In genomic region chr2:127648321-127648720, GRCh38 we compare ENCODE assay signal across 28 cellular contexts. TPM values are rescaled to one million over a fixed set of nuclear protein-coding genes. Genes with fewer than 3 reads are reported as not detected.
DNase-seq lines count a peak whose midpoint lies in the region; ATAC-seq, FAIRE-seq and TF ChIP-seq lines count a peak whose summit lies in the region.
"Had no signal": no experiment of that assay in that cellular context is flagged by ENCODE, and none has a peak within 500 bp of the region (broad histone marks: within the 10 kb centered on the region; RNA-seq: fewer than 3 reads in every experiment).

No MANE protein-coding gene starts in this region.

- no peak overlapping the region for H3K56ac ChIP-seq in H1 (replicated peaks; ENCODE audit: insufficient read length, low read depth, low read length)

- H2BK5ac ChIP-seq in H1 (ENCODE audit: low read depth, low read length): no peak overlapping the region
- H2BK5ac ChIP-seq in neuronal stem cell (ENCODE audit: low read length): no peak overlapping the region

- H2AFZ ChIP-seq in H1 (ENCODE audit: low read length) (no peak overlapping the region), neuronal stem cell (ENCODE audit: low read length) (no peak overlapping the region), smooth muscle cell (ENCODE audit: low read depth) (no peak overlapping the region)
- H2AFZ ChIP-seq: PC-9 had no signal

- H2BK15ac ChIP-seq in H1 (ENCODE audit: low read length): peak overlapping the region; percentile 65; the same call in 1 of the 2 replicates
- no peak overlapping the region for H2BK15ac ChIP-seq in neuronal stem cell (ENCODE audit: low read length)

- TF ChIP-seq EP300 in H1 (IDR thresholded peaks at IDR 0.05; ENCODE audit: borderline replicate concordance in 1 of 2, low read depth in 2 of 2, low read length in 2 of 2) (no peak), upper lobe of left lung (IDR thresholded peaks at IDR 0.05) (no peak)

- H3K18ac ChIP-seq in H1 (ENCODE audit: extremely low read depth, low read length) (no peak overlapping the region), neuronal stem cell (ENCODE audit: low read length) (peak overlapping the region; percentile 53)

- H3K36me3 Mint-ChIP-seq in activated CD4-positive, alpha-beta T cell treated with anti-CD3 and anti-CD28 coated beads, Interleukin-2, amount 10 ng/mL, durations not matched to agents 7 days and 5 days (ENCODE audit: low read depth): no peaks in the 10 kb centered on the region

- no peak for TF ChIP-seq CTCF in H1 (IDR thresholded peaks at IDR 0.05; ENCODE audit: control extremely low read depth in 1 of 3, insufficient read depth in 1 of 3, low read depth in 1 of 3, low read length in 3 of 3)
- TF ChIP-seq CTCF in upper lobe of left lung (IDR thresholded peaks at IDR 0.05): no peak
- TF ChIP-seq CTCF in smooth muscle cell (IDR thresholded peaks at IDR 0.05; ENCODE audit: borderline replicate concordance, insufficient read depth, poor library complexity, severe bottlenecking): no peak

- POLR2A ChIA-PET in activated CD4-positive, alpha-beta T cell treated with anti-CD3 and anti-CD28 coated beads, Interleukin-2, amount 10 ng/mL, durations not matched to agents 7 days and 5 days (lab: Charles Lee): no interaction called here
- POLR2A ChIA-PET in H1 (lab: Charles Lee; ENCODE audit: partially characterized antibody): interaction anchor here (0.9 to 1.6 kb wide), 2 partner anchors 27 to 53 kb away, joined by 3 to 4 read pairs; partner anchors contain the start of gene SFT2D3

- H3K4me3 Mint-ChIP-seq in activated CD4-positive, alpha-beta T cell treated with anti-CD3 and anti-CD28 coated beads, Interleukin-2, amount 10 ng/mL, durations not matched to agents 7 days and 5 days: no peak overlapping the region
- H3K4me3 Mint-ChIP-seq: T-helper 2 cell treated with Interferon-gamma antibody and Interleukin-4, amounts not matched to agents 5 μg/mL and 100 μg/mL, for 36 hours had no signal

- H3K27ac ChIP-seq in H1 (ENCODE audit: low read depth, low read length): no peak overlapping the region
- H3K27ac ChIP-seq in neuronal stem cell (replicated peaks; ENCODE audit: low read length): no peak overlapping the region
- H3K27ac ChIP-seq in upper lobe of left lung: peak overlapping the region; percentile 63 to 83 (median 70)
- no peak overlapping the region for H3K27ac ChIP-seq in smooth muscle cell (ENCODE audit: low read depth)
- H3K27ac ChIP-seq: 22Rv1, PC-9, SJSA1 had no signal

- H3K4me1 Mint-ChIP-seq in activated CD4-positive, alpha-beta T cell treated with anti-CD3 and anti-CD28 coated beads, Interleukin-2, amount 10 ng/mL, durations not matched to agents 7 days and 5 days: peaks cover 27% of the 10 kb centered on the region

- no peaks in the 10 kb centered on the region for H3K23me2 ChIP-seq in H1 (ENCODE audit: low read depth, low read length)

- DNase-seq in activated CD4-positive, alpha-beta T cell treated with anti-CD3 and anti-CD28 coated beads, Interleukin-2, amount 10 ng/mL, durations not matched to agents 7 days and 5 days: no peak
- DNase-seq in activated CD4-positive, alpha-beta T cell treated with anti-CD3 and anti-CD28 coated beads for 1 hour: no peak
- DNase-seq in H1 (ENCODE audit: low read depth in 1 of 2, low spot score in 2 of 2): no peak
- no peak for DNase-seq in neuronal stem cell (ENCODE audit: low spot score)
- DNase-seq in upper lobe of left lung: no peak
- DNase-seq in smooth muscle cell (lab: John Stamatoyannopoulos, UW; ENCODE audit: unreplicated experiment): no peak
- no peak for DNase-seq in NCI-H2196 (lab: John Stamatoyannopoulos, UW; ENCODE audit: unreplicated experiment)
- no peak for DNase-seq in retina
- DNase-seq: BE2C; DMS 273 treated with DMSO at 0.1 percent for 48 hours; effector CD8-positive, alpha-beta T cell; GDM1; head of caudate nucleus; Karpas-422; mammary epithelial cell; NCI-H1105; PC-9; stimulated activated naive CD4-positive, alpha-beta T cell treated with Interleukin-2 at 50 U/mL for 16 hours had no signal

- H4K91ac ChIP-seq in H1 (replicated peaks; ENCODE audit: insufficient read length, low read length) (no peak overlapping the region), neuronal stem cell (ENCODE audit: low read depth, low read length, poor library complexity) (peak overlapping the region; percentile 86)

- H3K4me1 ChIP-seq in H1 (replicated peaks in 1 of 4; ENCODE audit: control insufficient read depth in 3 of 4, insufficient read depth in 4 of 4, low read length in 3 of 4) (peaks cover 0 to 5% (median under 1%) of the 10 kb centered on the region in 4 experiments; a peak in 2 of 7 replicates), neuronal stem cell (ENCODE audit: control insufficient read depth in 2 of 2, insufficient read depth in 1 of 2, low read depth in 1 of 2, low read length in 2 of 2) (peaks cover 13 to 14% of the 10 kb centered on the region in 2 donors), upper lobe of left lung (peaks cover 32 to 64% (median 51%) of the 10 kb centered on the region in 4 donors), smooth muscle cell (ENCODE audit: low read depth) (no peaks in the 10 kb centered on the region)

- no peak overlapping the region for H2AK5ac ChIP-seq in H1 (ENCODE audit: low read depth, low read length)
- H2AK5ac ChIP-seq in neuronal stem cell (ENCODE audit: low read depth, low read length): peak overlapping the region; percentile 1

- no peak overlapping the region for H3K23ac ChIP-seq in H1 (ENCODE audit: insufficient read length)
- no peak overlapping the region for H3K23ac ChIP-seq in neuronal stem cell (ENCODE audit: low read depth, low read length, poor library complexity)

- no peaks in the 10 kb centered on the region for H3K27me3 Mint-ChIP-seq in activated CD4-positive, alpha-beta T cell treated with anti-CD3 and anti-CD28 coated beads, Interleukin-2, amount 10 ng/mL, durations not matched to agents 7 days and 5 days

- H3K14ac ChIP-seq in H1 (ENCODE audit: insufficient read length) (no peak overlapping the region), neuronal stem cell (ENCODE audit: low read length) (no peak overlapping the region)

- WGBS in H1 (ENCODE audit: extremely low coverage in 1 of 2, insufficient coverage in 1 of 2, insufficient read length in 1 of 2, insufficient replicate concordance in 2 of 2, low coverage in 1 of 2, low lambda C conversion rate in 2 of 2, missing lambda C conversion rate in 1 of 2), 2 experiments: 90% methylated on average over 6 of the region's 6 CpGs; no CpG with 5 or more reads in 1 of the 2 experiments
- no CpG with 5 or more reads among the region's 6 CpGs for WGBS in neuronal stem cell (ENCODE audit: extremely low coverage in 2 of 2, insufficient read length in 2 of 2, insufficient replicate concordance in 1 of 2), 2 donors
- WGBS in upper lobe of left lung, 2 donors: 86 to 90% methylated on average over 4 to 6 of the region's 6 CpGs
- 81% methylated on average over 6 of the region's 6 CpGs for WGBS in smooth muscle cell (ENCODE audit: low lambda C conversion rate)

- H2BK20ac ChIP-seq in H1 (ENCODE audit: low read length): no peak overlapping the region

- H3F3A ChIP-seq in smooth muscle cell (ENCODE audit: low read depth): no peaks in the 10 kb centered on the region

- 0 out of 2 replicates have a peak, but pooled peaks cover 3% of the 10 kb centered on the region for H3K79me1 ChIP-seq in H1 (ENCODE audit: low read depth, low read length)
- H3K79me1 ChIP-seq in neuronal stem cell (ENCODE audit: low read depth, low read length): no peaks in the 10 kb centered on the region

- H3K4ac ChIP-seq in H1 (replicated peaks; ENCODE audit: insufficient read length, low read depth, low read length) (no peak overlapping the region), neuronal stem cell (ENCODE audit: low read length) (peak overlapping the region; percentile 57)

- H3K79me2 ChIP-seq in H1 (ENCODE audit: control insufficient read depth in 1 of 2, insufficient read depth in 2 of 2, low read length in 2 of 2) (no peaks in the 10 kb centered on the region), smooth muscle cell (ENCODE audit: low read depth) (no peaks in the 10 kb centered on the region)

- H4K20me1 ChIP-seq in H1 (replicated peaks in 1 of 2; ENCODE audit: control insufficient read depth in 1 of 2, insufficient read depth in 2 of 2, low read length in 2 of 2) (no peaks in the 10 kb centered on the region), smooth muscle cell (ENCODE audit: low read depth) (no peaks in the 10 kb centered on the region)

- no peak overlapping the region for H2BK120ac ChIP-seq in H1 (replicated peaks; ENCODE audit: low read depth, low read length)
- H2BK120ac ChIP-seq in neuronal stem cell (ENCODE audit: low read depth, low read length): no peak overlapping the region

- TF ChIP-seq POLR2A in H1 (IDR thresholded peaks at IDR 0.05; ENCODE audit: control extremely low read depth in 1 of 2, low read depth in 2 of 2, low read length in 2 of 2) (no peak), upper lobe of left lung (IDR thresholded peaks at IDR 0.05) (no peak)

- H3K27me3 ChIP-seq in H1 (replicated peaks in 1 of 4; ENCODE audit: control insufficient read depth in 3 of 4, extremely low read depth in 1 of 4, insufficient read depth in 3 of 4, low read length in 3 of 4) (peaks cover 0 to 2% (median 0%) of the 10 kb centered on the region in 4 experiments; a peak in 1 of 7 replicates), neuronal stem cell (ENCODE audit: control insufficient read depth in 3 of 3, insufficient read depth in 3 of 3, low read depth in 1 of 3, low read length in 3 of 3) (peaks cover 0 to 2% (median 2%) of the 10 kb centered on the region in 3 experiments), upper lobe of left lung (no peaks in the 10 kb centered on the region), smooth muscle cell (ENCODE audit: low read depth) (no peaks in the 10 kb centered on the region)
- H3K27me3 ChIP-seq: BE2C, SJSA1 had no signal

- no peaks in the 10 kb centered on the region for H3K9me3 Mint-ChIP-seq in activated CD4-positive, alpha-beta T cell treated with anti-CD3 and anti-CD28 coated beads, Interleukin-2, amount 10 ng/mL, durations not matched to agents 7 days and 5 days
- H3K9me3 Mint-ChIP-seq: nephron; T-helper 2 cell treated with Interferon-gamma antibody and Interleukin-4, amounts not matched to agents 5 μg/mL and 100 μg/mL, for 36 hours had no signal

- no peaks in the 10 kb centered on the region for H3K9me3 ChIP-seq in H1 (ENCODE audit: insufficient read depth in 2 of 2, low read depth in 1 of 2, low read length in 1 of 2)
- peaks cover 0 to 2% of the 10 kb centered on the region in 2 donors for H3K9me3 ChIP-seq in neuronal stem cell (replicated peaks in 1 of 2; ENCODE audit: control insufficient read depth in 2 of 2, insufficient read depth in 1 of 2, low read depth in 1 of 2, low read length in 2 of 2)
- H3K9me3 ChIP-seq in upper lobe of left lung: no peaks in the 10 kb centered on the region
- no peaks in the 10 kb centered on the region for H3K9me3 ChIP-seq in smooth muscle cell (replicated peaks; ENCODE audit: low read depth)
- H3K9me3 ChIP-seq: BE2C, SJSA1 had no signal

- ATAC-seq in upper lobe of left lung (ENCODE audit: low FRiP score in 2 of 2): no peak
- ATAC-seq: activated CD4-positive, CD25-positive, alpha-beta regulatory T cell treated with anti-CD3 and anti-CD28 coated beads, Interleukin-2, amount 50 U/mL, for 24 hours; GM12878; HCT116 had no signal

- CTCF ChIA-PET in activated CD4-positive, alpha-beta T cell treated with anti-CD3 and anti-CD28 coated beads, Interleukin-2, amount 10 ng/mL, durations not matched to agents 7 days and 5 days (lab: Charles Lee): interaction anchor here (5.0 kb wide), 1 partner anchor 56 kb away, joined by 28 read pairs; no protein-coding TSS in a partner anchor
- CTCF ChIA-PET in H1 (lab: Charles Lee; ENCODE audit: partially characterized antibody): interaction anchor here (0.9 to 13.7 kb wide), 6 partner anchors 8 to 56 kb away, joined by 3 to 160 read pairs (median 4); partner anchors contain the start of gene LIMS2

- H3K27ac Mint-ChIP-seq in activated CD4-positive, alpha-beta T cell treated with anti-CD3 and anti-CD28 coated beads, Interleukin-2, amount 10 ng/mL, durations not matched to agents 7 days and 5 days: peak overlapping the region; percentile 9
- H3K27ac Mint-ChIP-seq: T-helper 2 cell treated with Interferon-gamma antibody and Interleukin-4, amounts not matched to agents 5 μg/mL and 100 μg/mL, for 36 hours had no signal

- H3K9ac ChIP-seq in H1 (replicated peaks in 1 of 4; ENCODE audit: extremely low read depth in 1 of 4, low read depth in 3 of 4, low read length in 3 of 4): no peak overlapping the region
- no peak overlapping the region for H3K9ac ChIP-seq in neuronal stem cell (ENCODE audit: low read depth, low read length, poor library complexity)
- no peak overlapping the region for H3K9ac ChIP-seq in smooth muscle cell (ENCODE audit: low read depth)

- H3K4me3 ChIP-seq in H1 (ENCODE audit: extremely low read depth in 1 of 4, insufficient read depth in 2 of 4, low read depth in 3 of 4, low read length in 4 of 4): no peak overlapping the region
- no peak overlapping the region for H3K4me3 ChIP-seq in neuronal stem cell (ENCODE audit: low read length in 2 of 2)
- no peak overlapping the region for H3K4me3 ChIP-seq in upper lobe of left lung
- H3K4me3 ChIP-seq in smooth muscle cell: no peak overlapping the region
- H3K4me3 ChIP-seq: GM12878, PC-9, SJSA1 had no signal

- no peak overlapping the region for H4K5ac ChIP-seq in H1 (ENCODE audit: insufficient read length, low read depth, low read length)

- TF ChIP-seq RAD21 in H1 (IDR thresholded peaks at IDR 0.05 in 1 of 2, conservative IDR thresholded peaks at IDR 0.05 in 1 of 2; ENCODE audit: low read depth in 2 of 2, low read length in 2 of 2): no peak

- H3K4me2 ChIP-seq in H1 (ENCODE audit: insufficient read depth in 1 of 2, low read depth in 2 of 2, low read length in 2 of 2) (no peak overlapping the region), neuronal stem cell (ENCODE audit: insufficient read depth, low read length, poor library complexity, severe bottlenecking) (no peak overlapping the region), smooth muscle cell (no peak overlapping the region)
- H3K4me2 ChIP-seq: PC-9 had no signal

- H3K36me3 ChIP-seq in H1 (ENCODE audit: control insufficient read depth in 2 of 4, insufficient read depth in 4 of 4, low read length in 3 of 4) (no peaks in the 10 kb centered on the region), neuronal stem cell (replicated peaks in 1 of 2; ENCODE audit: control insufficient read depth in 2 of 2, insufficient read depth in 2 of 2, low read length in 2 of 2) (no peaks in the 10 kb centered on the region), upper lobe of left lung (peaks cover 0 to 32% (median 2%) of the 10 kb centered on the region in 4 donors), smooth muscle cell (ENCODE audit: low read depth) (no peaks in the 10 kb centered on the region)
- H3K36me3 ChIP-seq: BE2C, SJSA1 had no signal

- H2BK12ac ChIP-seq in H1 (ENCODE audit: low read depth, low read length) (no peak overlapping the region), neuronal stem cell (ENCODE audit: low read length) (peak overlapping the region; percentile 75)

- no peak for FAIRE-seq in H1 (lab: Jason Lieb, UNC)
- FAIRE-seq: GM12878 had no signal

- H4K8ac ChIP-seq in H1 (ENCODE audit: extremely low read depth, insufficient read depth, low read length): no peak overlapping the region; the same call in none of the 2 replicates
- H4K8ac ChIP-seq in neuronal stem cell (ENCODE audit: low read depth, low read length): no peak overlapping the region

RNA-seq across cellular contexts. Expression of gene GPR17, which starts 2.4 kb away (rescaled TPM):
- total RNA-seq in activated CD4-positive, alpha-beta T cell treated with anti-CD3 and anti-CD28 coated beads, Interleukin-2, amount 10 ng/mL, durations not matched to agents 7 days and 5 days: not detected
- not detected in 2 replicates for total RNA-seq in H1 (2021; fragmentation: NEBNext Ultra II Directional; extraction: Animal tissue kit (Norgen Biotek cat#: 25700))
- polyA plus RNA-seq in H1 (2011; rRNA removed): 0.03 TPM in 2 replicates
- not detected for polyA plus RNA-seq in H1 (2011; cell fraction: cytosol; rRNA removed)
- 0.13 TPM for polyA plus RNA-seq in H1 (2011; cell fraction: nucleus; rRNA removed)
- 0.14 to 0.90 TPM (median 0.59 TPM) in 3 of 4 replicates, not detected in the other for polyA plus RNA-seq in H1 (2012, experiment 1 of 2)
- polyA plus RNA-seq in H1 (2012, experiment 2 of 2): 0.09 TPM
- polyA plus RNA-seq in H1 (2013, experiment 1 of 2): not detected
- not detected for polyA plus RNA-seq in H1 (2013, experiment 2 of 2)
- not detected in 2 replicates for polyA minus RNA-seq in H1 (2011; rRNA and poly(A)+ RNA removed)
- polyA minus RNA-seq in H1 (2011; cell fraction: cytosol; rRNA and poly(A)+ RNA removed): not detected
- polyA minus RNA-seq in H1 (2011; cell fraction: nucleus; rRNA and poly(A)+ RNA removed): not detected
- 0.06 TPM for polyA plus RNA-seq in neuronal stem cell (2013, experiment 1 of 2)
- 0.04 TPM for polyA plus RNA-seq in neuronal stem cell (2013, experiment 2 of 2)
- total RNA-seq in upper lobe of left lung: under 1 TPM in 3 of 6 donors, not detected in 3; 0.17 to 0.46 (median 0.24) TPM
- not detected in 2 replicates for total RNA-seq in smooth muscle cell
- not detected in 2 replicates for polyA plus RNA-seq in smooth muscle cell
- total RNA-seq: activated CD8-positive, alpha-beta memory T cell treated with anti-CD3 and anti-CD28 coated beads for 36 hours; fibroblast of lung; GM12878; mammary epithelial cell; PC-9; pulmonary artery endothelial cell; SJSA1 had no signal
- polyA plus RNA-seq: fibroblast of lung, GM12878, mammary epithelial cell had no signal

RNA-seq across cellular contexts. Expression of gene LIMS2, which starts 27.0 kb away (rescaled TPM):
- total RNA-seq in activated CD4-positive, alpha-beta T cell treated with anti-CD3 and anti-CD28 coated beads, Interleukin-2, amount 10 ng/mL, durations not matched to agents 7 days and 5 days: 10 to 100 TPM; 34.2 to 36.4 TPM
- total RNA-seq in H1 (2021; fragmentation: NEBNext Ultra II Directional; extraction: Animal tissue kit (Norgen Biotek cat#: 25700)): 4.8 and 4.9 TPM in 2 replicates
- polyA plus RNA-seq in H1 (2011; rRNA removed) (3.3 and 5.1 TPM in 2 replicates), smooth muscle cell (21.0 and 22.3 TPM in 2 replicates)
- 2.4 TPM for polyA plus RNA-seq in H1 (2011; cell fraction: cytosol; rRNA removed)
- polyA plus RNA-seq in H1 (2011; cell fraction: nucleus; rRNA removed): 5.6 TPM
- 2.7 to 3.7 TPM (median 3.6 TPM) in 4 replicates for polyA plus RNA-seq in H1 (2012, experiment 1 of 2)
- 5.1 TPM for polyA plus RNA-seq in H1 (2012, experiment 2 of 2)
- 3.6 TPM for polyA plus RNA-seq in H1 (2013, experiment 1 of 2)
- polyA plus RNA-seq in H1 (2013, experiment 2 of 2): 3.8 TPM
- polyA minus RNA-seq in H1 (2011; rRNA and poly(A)+ RNA removed): 0.90 and 1.2 TPM in 2 replicates
- polyA minus RNA-seq in H1 (2011; cell fraction: cytosol; rRNA and poly(A)+ RNA removed): 1.5 TPM
- polyA minus RNA-seq in H1 (2011; cell fraction: nucleus; rRNA and poly(A)+ RNA removed): 2.3 TPM
- 2.1 TPM for polyA plus RNA-seq in neuronal stem cell (2013, experiment 1 of 2)
- polyA plus RNA-seq in neuronal stem cell (2013, experiment 2 of 2): 1.6 TPM
- total RNA-seq in upper lobe of left lung (100 to 1,000 TPM in 4 of 6 donors, 10 to 100 TPM in 2; 33.6 to 169 (median 109) TPM), smooth muscle cell (8.4 and 9.7 TPM in 2 replicates)

RNA-seq across cellular contexts. Expression of gene SFT2D3, which starts 53.0 kb away (rescaled TPM):
- total RNA-seq in activated CD4-positive, alpha-beta T cell treated with anti-CD3 and anti-CD28 coated beads, Interleukin-2, amount 10 ng/mL, durations not matched to agents 7 days and 5 days: 1 to 10 TPM; 5.0 to 5.7 TPM
- total RNA-seq in H1 (2021; fragmentation: NEBNext Ultra II Directional; extraction: Animal tissue kit (Norgen Biotek cat#: 25700)): 7.1 and 7.3 TPM in 2 replicates
- polyA plus RNA-seq in H1 (2011; rRNA removed) (7.3 and 10.3 TPM in 2 replicates), smooth muscle cell (not detected in 2 replicates)
- 11.5 TPM for polyA plus RNA-seq in H1 (2011; cell fraction: cytosol; rRNA removed)
- 5.6 TPM for polyA plus RNA-seq in H1 (2011; cell fraction: nucleus; rRNA removed)
- not detected in 4 replicates for polyA plus RNA-seq in H1 (2012, experiment 1 of 2)
- polyA plus RNA-seq in H1 (2012, experiment 2 of 2): 5.5 TPM
- 11.1 TPM for polyA plus RNA-seq in H1 (2013, experiment 1 of 2)
- 10.8 TPM for polyA plus RNA-seq in H1 (2013, experiment 2 of 2)
- polyA minus RNA-seq in H1 (2011; rRNA and poly(A)+ RNA removed): 5.5 and 5.6 TPM in 2 replicates
- polyA minus RNA-seq in H1 (2011; cell fraction: cytosol; rRNA and poly(A)+ RNA removed): 5.8 TPM
- polyA minus RNA-seq in H1 (2011; cell fraction: nucleus; rRNA and poly(A)+ RNA removed): 9.4 TPM
- 20.6 TPM for polyA plus RNA-seq in neuronal stem cell (2013, experiment 1 of 2)
- polyA plus RNA-seq in neuronal stem cell (2013, experiment 2 of 2): 22.3 TPM
- total RNA-seq in upper lobe of left lung (10 to 100 TPM in 2 of 6 donors, 1 to 10 TPM in 4; 6.4 to 13.1 (median 9.1) TPM), smooth muscle cell (7.0 and 7.3 TPM in 2 replicates)

Comparison
In these comparisons a context has a peak if more than half of its experiments do, and no peak if none do; other contexts are left out.
1. H3K27ac ChIP-seq: peak in upper lobe of left lung (4 of 4); none in H1 (single experiment), neuronal stem cell (single experiment) and smooth muscle cell (single experiment).